In the genomic region with DNA sequence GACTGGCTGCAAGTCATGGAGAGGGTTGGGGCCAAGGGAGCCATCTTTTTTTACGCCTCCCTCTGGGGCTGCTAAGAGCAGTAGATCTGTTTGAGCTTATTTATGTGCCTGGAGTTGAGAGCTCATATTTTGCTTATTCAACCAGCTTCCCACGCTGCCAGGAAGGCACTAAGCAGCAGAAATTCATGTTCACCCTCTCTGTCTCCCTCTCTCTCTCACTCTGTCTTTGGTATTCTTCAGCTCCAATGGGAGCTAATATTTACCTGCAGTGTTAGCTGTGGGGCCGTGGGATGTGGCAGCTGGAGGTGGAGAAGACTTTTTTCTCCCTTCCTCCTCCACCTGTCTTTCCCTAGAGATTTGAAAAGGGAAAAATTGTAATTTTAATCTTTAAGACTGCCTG, we compare ENCODE assay signal across 23 cellular contexts. TPM values are rescaled to one million over a fixed set of nuclear protein-coding genes. Genes with fewer than 3 reads are reported as not detected.
"Had no signal": no experiment of that assay in that cellular context is flagged by ENCODE, and none has a peak within 500 bp of the region (broad histone marks: within the 10 kb centered on the region; RNA-seq: fewer than 3 reads in every experiment).

No MANE protein-coding gene starts in this region.

- H3K27me3 Mint-ChIP-seq: dendritic cell treated with granulocyte-macrophage colony-stimulating factor and Interleukin-4, amounts not matched to agents 40 ng/mL and 50 ng/mL, for 4 days had no signal

- H3K4me3 Mint-ChIP-seq: dendritic cell treated with granulocyte-macrophage colony-stimulating factor and Interleukin-4, amounts not matched to agents 40 ng/mL and 50 ng/mL, for 4 days; effector memory CD8-positive, alpha-beta T cell; endodermal cell; mesothelial cell of epicardium had no signal

- H3K4me1 Mint-ChIP-seq: mesothelial cell of epicardium had no signal

- H3K27ac Mint-ChIP-seq: dendritic cell treated with granulocyte-macrophage colony-stimulating factor and Interleukin-4, amounts not matched to agents 40 ng/mL and 50 ng/mL, for 4 days; effector memory CD8-positive, alpha-beta T cell; endodermal cell; mesothelial cell of epicardium had no signal

- H3K9me3 Mint-ChIP-seq: dendritic cell treated with granulocyte-macrophage colony-stimulating factor and Interleukin-4, amounts not matched to agents 40 ng/mL and 50 ng/mL, for 4 days had no signal

- H3K36me3 Mint-ChIP-seq: mesothelial cell of epicardium had no signal

- H3K27ac ChIP-seq: colonic mucosa, epithelial cell of prostate, foreskin keratinocyte, gastroesophageal sphincter, heart right ventricle, left lung, lower lobe of right lung had no signal

- DNase-seq: colonic mucosa; cortex of kidney; effector CD8-positive, alpha-beta T cell; effector memory CD8-positive, alpha-beta T cell; endodermal cell; erythroblast; foreskin keratinocyte; heart right ventricle; hippocampal formation; left cardiac atrium; left lung; left ventricle myocardium superior; lower lobe of right lung; mesenchymal stem cell; mucosa of descending colon had no signal

RNA-seq across cellular contexts. Expression of gene CACNA1E, which starts 26.8 kb away (rescaled TPM):
- total RNA-seq: chondrocyte, fibroblast of lung, fibroblast of villous mesenchyme, foreskin keratinocyte had no signal
- polyA plus RNA-seq: foreskin keratinocyte, keratinocyte had no signal
